In the genomic region with DNA sequence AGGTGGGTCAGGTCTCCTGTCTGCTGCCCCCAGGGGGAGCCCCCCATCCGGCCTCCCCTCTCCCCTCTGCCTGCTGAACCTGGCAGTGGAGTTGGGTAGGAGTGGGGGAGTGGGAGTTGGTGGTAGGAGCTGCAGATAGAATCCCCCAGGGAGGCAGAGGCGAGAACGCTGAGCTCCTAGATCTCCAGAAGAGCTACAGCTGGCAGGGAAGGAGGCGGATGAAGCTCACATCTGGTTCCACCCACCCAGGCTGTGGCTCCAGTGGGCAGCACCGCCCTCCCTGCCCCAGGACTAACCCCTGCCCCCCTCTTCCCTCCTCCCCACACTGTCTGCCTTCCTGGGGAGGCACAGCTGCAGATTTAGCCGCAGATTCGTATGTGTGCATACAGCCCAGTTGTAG, we compare ENCODE assay signal across 1 cellular context.
TF ChIP-seq lines count a peak whose summit lies in the region.

No MANE protein-coding gene starts in this region.

TF ChIP-seq in H1, 55 proteins besides CTCF, POLR2A, EP300 and RAD21:
- TF ChIP-seq SAP30 (IDR thresholded peaks at IDR 0.05; ENCODE audit: insufficient read depth, insufficient replicate concordance, low read length) (no peak), NANOG (IDR thresholded peaks at IDR 0.05; ENCODE audit: insufficient read depth, low read depth, low read length, poor library complexity, severe bottlenecking) (no peak), SIN3A (conservative IDR thresholded peaks at IDR 0.05 in 1 of 2, IDR thresholded peaks at IDR 0.05 in 1 of 2; ENCODE audit: low read depth in 1 of 2, low read length in 2 of 2) (no peak), BRCA1 (IDR thresholded peaks at IDR 0.05; ENCODE audit: low read depth, low read length) (no peak), RFX5 (IDR thresholded peaks at IDR 0.05; ENCODE audit: borderline replicate concordance, low read depth, low read length) (no peak), POLR2AphosphoS5 (IDR thresholded peaks at IDR 0.05; ENCODE audit: low read depth, low read length) (no peak)
TF ChIP-seq in H1: peak in this region for 0.
